1 cellular context compared by ENCODE assay signal in the genomic region with DNA sequence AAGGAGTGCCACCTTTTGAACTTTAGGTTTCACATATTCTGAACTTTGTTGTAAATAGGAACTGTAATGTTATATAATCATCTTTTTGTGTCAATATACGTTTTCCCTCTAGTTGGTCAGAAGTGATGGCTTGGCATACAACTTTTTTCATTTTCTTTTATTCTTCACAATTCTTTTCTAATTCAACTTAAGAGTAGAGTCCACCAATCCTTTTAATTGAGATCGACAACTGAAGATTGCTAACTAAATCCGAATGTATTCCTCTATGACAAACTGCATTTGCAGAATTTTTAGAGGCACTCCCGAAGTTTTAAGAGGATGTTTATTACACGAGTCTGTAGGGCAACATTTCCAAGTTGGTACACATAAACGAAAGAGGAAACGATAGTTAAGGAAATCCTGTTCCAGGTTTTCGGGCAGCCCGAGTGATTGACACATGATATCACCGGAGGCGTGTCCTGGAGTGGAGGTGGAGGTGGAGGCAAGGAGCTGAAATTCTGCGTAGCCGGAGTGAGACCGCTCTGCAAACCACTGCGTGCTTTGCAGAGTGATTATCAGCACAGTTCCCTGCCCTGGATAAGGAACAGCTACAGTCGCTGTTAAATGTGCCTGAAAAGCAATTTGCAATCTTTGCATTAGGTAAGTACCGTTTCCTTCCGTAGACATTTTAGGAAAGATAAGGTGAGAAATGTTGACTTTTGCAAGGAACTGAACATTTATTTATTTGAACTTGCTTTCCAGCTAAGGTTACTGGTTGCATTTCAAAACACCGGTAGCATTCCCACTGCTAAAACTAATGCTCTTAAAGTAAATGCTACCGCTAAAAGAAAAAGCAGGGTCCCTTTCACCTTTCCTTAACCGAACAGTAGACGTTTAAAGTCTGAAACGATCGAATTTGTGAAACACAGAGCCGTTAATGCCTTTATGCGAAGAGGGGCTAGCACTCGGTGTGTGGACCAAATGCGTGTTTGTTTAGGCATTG.
A peak's percentile ranks its signal among the peaks of the same experiment; 100 is the strongest.
TF ChIP-seq lines count a peak whose summit lies in the region.

A gene with protein sequence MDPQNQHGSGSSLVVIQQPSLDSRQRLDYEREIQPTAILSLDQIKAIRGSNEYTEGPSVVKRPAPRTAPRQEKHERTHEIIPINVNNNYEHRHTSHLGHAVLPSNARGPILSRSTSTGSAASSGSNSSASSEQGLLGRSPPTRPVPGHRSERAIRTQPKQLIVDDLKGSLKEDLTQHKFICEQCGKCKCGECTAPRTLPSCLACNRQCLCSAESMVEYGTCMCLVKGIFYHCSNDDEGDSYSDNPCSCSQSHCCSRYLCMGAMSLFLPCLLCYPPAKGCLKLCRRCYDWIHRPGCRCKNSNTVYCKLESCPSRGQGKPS (plus strand): TSS at position 502 of the 982 bp plus-strand sequence. CDS start 4,797 bp downstream, outside the sequence.

TF ChIP-seq in K562, 482 proteins besides CTCF, POLR2A, EP300 and RAD21 (continued from another document and continues in another):
- TF ChIP-seq MYC (IDR thresholded peaks at IDR 0.05; ENCODE audit: low read depth, low read length): 0 out of 2 replicates have a peak, but pooled peaks have one; percentile 12
- TF ChIP-seq MYC (CRISPR knock-in tag; IDR thresholded peaks at IDR 0.05; ENCODE audit: borderline replicate concordance, low read depth): no peak
- no peak for TF ChIP-seq POLR2H (tag; IDR thresholded peaks at IDR 0.05; ENCODE audit: low read depth)
- no peak for TF ChIP-seq NONO (IDR thresholded peaks at IDR 0.05; ENCODE audit: low read depth in 2 of 2, low read length in 1 of 2)
- TF ChIP-seq ZNF830 (CRISPR knock-in tag; IDR thresholded peaks at IDR 0.05): no peak
- TF ChIP-seq, protein P1, sequence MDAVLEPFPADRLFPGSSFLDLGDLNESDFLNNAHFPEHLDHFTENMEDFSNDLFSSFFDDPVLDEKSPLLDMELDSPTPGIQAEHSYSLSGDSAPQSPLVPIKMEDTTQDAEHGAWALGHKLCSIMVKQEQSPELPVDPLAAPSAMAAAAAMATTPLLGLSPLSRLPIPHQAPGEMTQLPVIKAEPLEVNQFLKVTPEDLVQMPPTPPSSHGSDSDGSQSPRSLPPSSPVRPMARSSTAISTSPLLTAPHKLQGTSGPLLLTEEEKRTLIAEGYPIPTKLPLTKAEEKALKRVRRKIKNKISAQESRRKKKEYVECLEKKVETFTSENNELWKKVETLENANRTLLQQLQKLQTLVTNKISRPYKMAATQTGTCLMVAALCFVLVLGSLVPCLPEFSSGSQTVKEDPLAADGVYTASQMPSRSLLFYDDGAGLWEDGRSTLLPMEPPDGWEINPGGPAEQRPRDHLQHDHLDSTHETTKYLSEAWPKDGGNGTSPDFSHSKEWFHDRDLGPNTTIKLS (IDR thresholded peaks at IDR 0.05; ENCODE audit: borderline replicate concordance, low read depth): no peak
- TF ChIP-seq THRAP3 (IDR thresholded peaks at IDR 0.05; ENCODE audit: borderline replicate concordance): 0 out of 2 replicates have a peak, but pooled peaks have one; percentile 22
- no peak for TF ChIP-seq BMI1 (IDR thresholded peaks at IDR 0.05; ENCODE audit: low read length)
- TF ChIP-seq HDAC8 (tag; IDR thresholded peaks at IDR 0.05): no peak
- TF ChIP-seq MYNN (IDR thresholded peaks at IDR 0.05): no peak
- TF ChIP-seq MYNN (CRISPR knock-in tag; IDR thresholded peaks at IDR 0.05): no peak
- TF ChIP-seq ZNF695 (CRISPR knock-in tag; IDR thresholded peaks at IDR 0.05): no peak
- 0 out of 2 replicates have a peak, but pooled peaks have one; percentile 23 for TF ChIP-seq HDAC2 (IDR thresholded peaks at IDR 0.05)
- no peak for TF ChIP-seq RFX1 (IDR thresholded peaks at IDR 0.05)
- no peak for TF ChIP-seq CBFA2T2 (conservative IDR thresholded peaks at IDR 0.05)
- TF ChIP-seq ATF7 (IDR thresholded peaks at IDR 0.05): 0 out of 2 replicates have a peak, but pooled peaks have one; percentile 59
- TF ChIP-seq, protein P2, sequence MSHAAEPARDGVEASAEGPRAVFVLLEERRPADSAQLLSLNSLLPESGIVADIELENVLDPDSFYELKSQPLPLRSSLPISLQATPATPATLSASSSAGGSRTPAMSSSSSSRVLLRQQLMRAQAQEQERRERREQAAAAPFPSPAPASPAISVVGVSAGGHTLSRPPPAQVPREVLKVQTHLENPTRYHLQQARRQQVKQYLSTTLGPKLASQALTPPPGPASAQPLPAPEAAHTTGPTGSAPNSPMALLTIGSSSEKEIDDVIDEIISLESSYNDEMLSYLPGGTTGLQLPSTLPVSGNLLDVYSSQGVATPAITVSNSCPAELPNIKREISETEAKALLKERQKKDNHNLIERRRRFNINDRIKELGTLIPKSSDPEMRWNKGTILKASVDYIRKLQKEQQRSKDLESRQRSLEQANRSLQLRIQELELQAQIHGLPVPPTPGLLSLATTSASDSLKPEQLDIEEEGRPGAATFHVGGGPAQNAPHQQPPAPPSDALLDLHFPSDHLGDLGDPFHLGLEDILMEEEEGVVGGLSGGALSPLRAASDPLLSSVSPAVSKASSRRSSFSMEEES (CRISPR knock-in tag; IDR thresholded peaks at IDR 0.05): no peak
- TF ChIP-seq HDAC3 (IDR thresholded peaks at IDR 0.05; ENCODE audit: borderline replicate concordance, partially characterized antibody): no peak
- peak; percentile 80 for TF ChIP-seq MEIS2 (IDR thresholded peaks at IDR 0.05; ENCODE audit: partially characterized antibody)
- peak; percentile 18; the same call in 1 of the 2 replicates for TF ChIP-seq CXXC5 (CRISPR knock-in tag; IDR thresholded peaks at IDR 0.05)
- TF ChIP-seq EWSR1 (IDR thresholded peaks at IDR 0.05; ENCODE audit: borderline replicate concordance, low read depth, partially characterized antibody): no peak
- TF ChIP-seq, protein P3, sequence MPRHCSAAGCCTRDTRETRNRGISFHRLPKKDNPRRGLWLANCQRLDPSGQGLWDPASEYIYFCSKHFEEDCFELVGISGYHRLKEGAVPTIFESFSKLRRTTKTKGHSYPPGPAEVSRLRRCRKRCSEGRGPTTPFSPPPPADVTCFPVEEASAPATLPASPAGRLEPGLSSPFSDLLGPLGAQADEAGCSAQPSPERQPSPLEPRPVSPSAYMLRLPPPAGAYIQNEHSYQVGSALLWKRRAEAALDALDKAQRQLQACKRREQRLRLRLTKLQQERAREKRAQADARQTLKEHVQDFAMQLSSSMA (CRISPR knock-in tag; IDR thresholded peaks at IDR 0.05): no peak
- 0 out of 2 replicates have a peak, but pooled peaks have one; percentile 24 for TF ChIP-seq CC2D1A (IDR thresholded peaks at IDR 0.05)
- TF ChIP-seq GABPA (tag; conservative IDR thresholded peaks at IDR 0.05; ENCODE audit: low read depth): 0 out of 2 replicates have a peak, but pooled peaks have one; percentile 20
- TF ChIP-seq RAD51 (IDR thresholded peaks at IDR 0.05; ENCODE audit: borderline replicate concordance, low read depth): no peak
- TF ChIP-seq, protein P4, sequence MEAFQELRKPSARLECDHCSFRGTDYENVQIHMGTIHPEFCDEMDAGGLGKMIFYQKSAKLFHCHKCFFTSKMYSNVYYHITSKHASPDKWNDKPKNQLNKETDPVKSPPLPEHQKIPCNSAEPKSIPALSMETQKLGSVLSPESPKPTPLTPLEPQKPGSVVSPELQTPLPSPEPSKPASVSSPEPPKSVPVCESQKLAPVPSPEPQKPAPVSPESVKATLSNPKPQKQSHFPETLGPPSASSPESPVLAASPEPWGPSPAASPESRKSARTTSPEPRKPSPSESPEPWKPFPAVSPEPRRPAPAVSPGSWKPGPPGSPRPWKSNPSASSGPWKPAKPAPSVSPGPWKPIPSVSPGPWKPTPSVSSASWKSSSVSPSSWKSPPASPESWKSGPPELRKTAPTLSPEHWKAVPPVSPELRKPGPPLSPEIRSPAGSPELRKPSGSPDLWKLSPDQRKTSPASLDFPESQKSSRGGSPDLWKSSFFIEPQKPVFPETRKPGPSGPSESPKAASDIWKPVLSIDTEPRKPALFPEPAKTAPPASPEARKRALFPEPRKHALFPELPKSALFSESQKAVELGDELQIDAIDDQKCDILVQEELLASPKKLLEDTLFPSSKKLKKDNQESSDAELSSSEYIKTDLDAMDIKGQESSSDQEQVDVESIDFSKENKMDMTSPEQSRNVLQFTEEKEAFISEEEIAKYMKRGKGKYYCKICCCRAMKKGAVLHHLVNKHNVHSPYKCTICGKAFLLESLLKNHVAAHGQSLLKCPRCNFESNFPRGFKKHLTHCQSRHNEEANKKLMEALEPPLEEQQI (IDR thresholded peaks at IDR 0.05): peak; percentile 57; the same call in 1 of the 2 replicates
- TF ChIP-seq OTX1 (CRISPR knock-in tag; IDR thresholded peaks at IDR 0.05): no peak
- TF ChIP-seq EP400 (IDR thresholded peaks at IDR 0.05): 0 out of 2 replicates have a peak, but pooled peaks have one; percentile 20
- no peak for TF ChIP-seq ZNF263 (CRISPR knock-in tag; IDR thresholded peaks at IDR 0.05; ENCODE audit: borderline replicate concordance)
- no peak for TF ChIP-seq LCOR (CRISPR knock-in tag; IDR thresholded peaks at IDR 0.05)
- no peak for TF ChIP-seq FOXJ3 (CRISPR knock-in tag; IDR thresholded peaks at IDR 0.05)
- TF ChIP-seq EGR1 (conservative IDR thresholded peaks at IDR 0.05): no peak
- TF ChIP-seq PCBP1 (IDR thresholded peaks at IDR 0.05; ENCODE audit: low read depth, low read length, poor library complexity, severe bottlenecking): no peak
- TF ChIP-seq ETV6 (IDR thresholded peaks at IDR 0.05; ENCODE audit: borderline replicate concordance in 1 of 2, low read depth in 2 of 2, low read length in 1 of 2): no peak
- TF ChIP-seq ETV6 (CRISPR knock-in tag; IDR thresholded peaks at IDR 0.05; ENCODE audit: borderline replicate concordance): no peak
- no peak for TF ChIP-seq ZNF354B (CRISPR knock-in tag; IDR thresholded peaks at IDR 0.05)
- no peak for TF ChIP-seq SMAD3 (CRISPR knock-in tag; conservative IDR thresholded peaks at IDR 0.05)
- TF ChIP-seq SPI1 (IDR thresholded peaks at IDR 0.05; ENCODE audit: borderline replicate concordance, low read depth, low read length): peak; percentile 47; the same call in 1 of the 2 replicates
- TF ChIP-seq JUN (IDR thresholded peaks at IDR 0.05; ENCODE audit: borderline replicate concordance, low read depth, low read length): 0 out of 2 replicates have a peak, but pooled peaks have one; percentile 41
- no peak for TF ChIP-seq JUN (CRISPR knock-in tag; IDR thresholded peaks at IDR 0.05; ENCODE audit: borderline replicate concordance)
- TF ChIP-seq, protein P5, sequence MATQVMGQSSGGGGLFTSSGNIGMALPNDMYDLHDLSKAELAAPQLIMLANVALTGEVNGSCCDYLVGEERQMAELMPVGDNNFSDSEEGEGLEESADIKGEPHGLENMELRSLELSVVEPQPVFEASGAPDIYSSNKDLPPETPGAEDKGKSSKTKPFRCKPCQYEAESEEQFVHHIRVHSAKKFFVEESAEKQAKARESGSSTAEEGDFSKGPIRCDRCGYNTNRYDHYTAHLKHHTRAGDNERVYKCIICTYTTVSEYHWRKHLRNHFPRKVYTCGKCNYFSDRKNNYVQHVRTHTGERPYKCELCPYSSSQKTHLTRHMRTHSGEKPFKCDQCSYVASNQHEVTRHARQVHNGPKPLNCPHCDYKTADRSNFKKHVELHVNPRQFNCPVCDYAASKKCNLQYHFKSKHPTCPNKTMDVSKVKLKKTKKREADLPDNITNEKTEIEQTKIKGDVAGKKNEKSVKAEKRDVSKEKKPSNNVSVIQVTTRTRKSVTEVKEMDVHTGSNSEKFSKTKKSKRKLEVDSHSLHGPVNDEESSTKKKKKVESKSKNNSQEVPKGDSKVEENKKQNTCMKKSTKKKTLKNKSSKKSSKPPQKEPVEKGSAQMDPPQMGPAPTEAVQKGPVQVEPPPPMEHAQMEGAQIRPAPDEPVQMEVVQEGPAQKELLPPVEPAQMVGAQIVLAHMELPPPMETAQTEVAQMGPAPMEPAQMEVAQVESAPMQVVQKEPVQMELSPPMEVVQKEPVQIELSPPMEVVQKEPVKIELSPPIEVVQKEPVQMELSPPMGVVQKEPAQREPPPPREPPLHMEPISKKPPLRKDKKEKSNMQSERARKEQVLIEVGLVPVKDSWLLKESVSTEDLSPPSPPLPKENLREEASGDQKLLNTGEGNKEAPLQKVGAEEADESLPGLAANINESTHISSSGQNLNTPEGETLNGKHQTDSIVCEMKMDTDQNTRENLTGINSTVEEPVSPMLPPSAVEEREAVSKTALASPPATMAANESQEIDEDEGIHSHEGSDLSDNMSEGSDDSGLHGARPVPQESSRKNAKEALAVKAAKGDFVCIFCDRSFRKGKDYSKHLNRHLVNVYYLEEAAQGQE (CRISPR knock-in tag; IDR thresholded peaks at IDR 0.05; ENCODE audit: low read depth): no peak
- no peak for TF ChIP-seq MECOM (CRISPR knock-in tag; IDR thresholded peaks at IDR 0.05)
- no peak for TF ChIP-seq ZKSCAN1 (IDR thresholded peaks at IDR 0.05; ENCODE audit: low read depth, low read length)
- TF ChIP-seq ESRRA (IDR thresholded peaks at IDR 0.05; ENCODE audit: borderline replicate concordance, low read depth): no peak
- TF ChIP-seq MAZ (CRISPR knock-in tag; conservative IDR thresholded peaks at IDR 0.05 in 1 of 2, IDR thresholded peaks at IDR 0.05 in 1 of 2): no peak
- TF ChIP-seq BRF1 (IDR thresholded peaks at IDR 0.05; ENCODE audit: borderline replicate concordance, extremely low read depth, insufficient read length): no peak
- no peak for TF ChIP-seq CHD4 (IDR thresholded peaks at IDR 0.05; ENCODE audit: insufficient read depth, insufficient replicate concordance, low read depth, low read length, poor library complexity, severe bottlenecking)
- TF ChIP-seq, protein P6, sequence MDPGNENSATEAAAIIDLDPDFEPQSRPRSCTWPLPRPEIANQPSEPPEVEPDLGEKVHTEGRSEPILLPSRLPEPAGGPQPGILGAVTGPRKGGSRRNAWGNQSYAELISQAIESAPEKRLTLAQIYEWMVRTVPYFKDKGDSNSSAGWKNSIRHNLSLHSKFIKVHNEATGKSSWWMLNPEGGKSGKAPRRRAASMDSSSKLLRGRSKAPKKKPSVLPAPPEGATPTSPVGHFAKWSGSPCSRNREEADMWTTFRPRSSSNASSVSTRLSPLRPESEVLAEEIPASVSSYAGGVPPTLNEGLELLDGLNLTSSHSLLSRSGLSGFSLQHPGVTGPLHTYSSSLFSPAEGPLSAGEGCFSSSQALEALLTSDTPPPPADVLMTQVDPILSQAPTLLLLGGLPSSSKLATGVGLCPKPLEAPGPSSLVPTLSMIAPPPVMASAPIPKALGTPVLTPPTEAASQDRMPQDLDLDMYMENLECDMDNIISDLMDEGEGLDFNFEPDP (CRISPR knock-in tag; IDR thresholded peaks at IDR 0.05): no peak
- no peak for TF ChIP-seq MAFG (tag; conservative IDR thresholded peaks at IDR 0.05)
- no peak for TF ChIP-seq NFATC3 (IDR thresholded peaks at IDR 0.05)
- TF ChIP-seq ZNF699 (CRISPR knock-in tag; IDR thresholded peaks at IDR 0.05; ENCODE audit: insufficient replicate concordance): no peak
- TF ChIP-seq KLF6 (CRISPR knock-in tag; IDR thresholded peaks at IDR 0.05; ENCODE audit: borderline replicate concordance): no peak
- TF ChIP-seq, protein P7, sequence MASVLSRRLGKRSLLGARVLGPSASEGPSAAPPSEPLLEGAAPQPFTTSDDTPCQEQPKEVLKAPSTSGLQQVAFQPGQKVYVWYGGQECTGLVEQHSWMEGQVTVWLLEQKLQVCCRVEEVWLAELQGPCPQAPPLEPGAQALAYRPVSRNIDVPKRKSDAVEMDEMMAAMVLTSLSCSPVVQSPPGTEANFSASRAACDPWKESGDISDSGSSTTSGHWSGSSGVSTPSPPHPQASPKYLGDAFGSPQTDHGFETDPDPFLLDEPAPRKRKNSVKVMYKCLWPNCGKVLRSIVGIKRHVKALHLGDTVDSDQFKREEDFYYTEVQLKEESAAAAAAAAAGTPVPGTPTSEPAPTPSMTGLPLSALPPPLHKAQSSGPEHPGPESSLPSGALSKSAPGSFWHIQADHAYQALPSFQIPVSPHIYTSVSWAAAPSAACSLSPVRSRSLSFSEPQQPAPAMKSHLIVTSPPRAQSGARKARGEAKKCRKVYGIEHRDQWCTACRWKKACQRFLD (CRISPR knock-in tag; IDR thresholded peaks at IDR 0.05): no peak
- no peak for TF ChIP-seq SIX5 (IDR thresholded peaks at IDR 0.05; ENCODE audit: borderline replicate concordance in 1 of 2, insufficient read depth in 1 of 2, low read depth in 1 of 2, low read length in 2 of 2)
